32 cellular contexts compared by ENCODE assay signal in genomic region chrX:29138003-29138402, GRCh38.
"Had no signal": no experiment of that assay in that cellular context is flagged by ENCODE, and none has a peak within 500 bp of the region (broad histone marks: within the 10 kb centered on the region; RNA-seq: fewer than 3 reads in every experiment).

No MANE protein-coding gene starts in this region.

- H3K9me3 ChIP-seq: adrenal gland, colonic mucosa had no signal

- H3K27me3 ChIP-seq: cardiac muscle cell, colonic mucosa had no signal

- H3K4me1 ChIP-seq: adrenal gland, colonic mucosa had no signal

- H3K36me3 ChIP-seq: adrenal gland, cardiac muscle cell, colonic mucosa had no signal

- ATAC-seq: activated CD4-positive, alpha-beta T cell treated with anti-CD3 and anti-CD28 coated beads for 36 hours; activated naive CD4-positive, alpha-beta T cell treated with anti-CD3 and anti-CD28 coated beads, Interleukin-2, amount 50 U/mL, for 72 hours; activated T-cell treated with anti-CD3 and anti-CD28 coated beads, Interleukin-2, amount 50 U/mL, for 4 hours; activated T-cell treated with anti-CD3 and anti-CD28 coated beads, Interleukin-2, amount 50 U/mL, for 72 hours; activated T-helper 17 cell treated with anti-CD3 and anti-CD28 coated beads, Interleukin-2, amount 50 U/mL, for 72 hours had no signal

- DNase-seq: activated B cell treated with CpG ODN at 0.5 μM for 24 hours; activated CD4-positive, alpha-beta memory T cell treated with anti-CD3 and anti-CD28 coated beads, Interleukin-2, amount 10 ng/mL, durations not matched to agents 7 days and 5 days; activated CD4-positive, alpha-beta T cell treated with anti-CD3 and anti-CD28 coated beads for 1 hour; activated CD4-positive, alpha-beta T cell treated with anti-CD3 and anti-CD28 coated beads for 36 hours; activated CD4-positive, alpha-beta T cell treated with anti-CD3 and anti-CD28 coated beads for 48 hours; activated CD4-positive, alpha-beta T cell treated with anti-CD3 and anti-CD28 coated beads, Interleukin-2, amount 10 ng/mL, durations not matched to agents 7 days and 5 days; activated CD4-positive, alpha-beta T cell treated with anti-CD3 and anti-CD28 coated beads, Interleukin-2, amount 50 U/mL, for 48 hours; activated CD8-positive, alpha-beta memory T cell treated with anti-CD3 and anti-CD28 coated beads, Interleukin-2, amount 50 U/mL, for 4 hours; activated effector memory CD4-positive, alpha-beta T cell treated with anti-CD3 and anti-CD28 coated beads, Interleukin-2, amount 50 U/mL, for 16 hours; activated gamma-delta T cell treated with Interleukin-2 at 50 U/mL for 16 hours; activated naive CD4-positive, alpha-beta T cell; activated naive CD4-positive, alpha-beta T cell treated with anti-CD3 and anti-CD28 coated beads for 36 hours; activated naive CD4-positive, alpha-beta T cell treated with anti-CD3 and anti-CD28 coated beads, Interleukin-2, amount 50 U/mL, for 16 hours; activated naive CD8-positive, alpha-beta T cell treated with anti-CD3 and anti-CD28 coated beads for 36 hours; activated T-cell treated with anti-CD3 and anti-CD28 coated beads for 4 hours; activated T-cell treated with anti-CD3 and anti-CD28 coated beads, Interleukin-2, amount 50 U/mL, for 1 hour; activated T-cell treated with anti-CD3 and anti-CD28 coated beads, Interleukin-2, amount 50 U/mL, for 4 hours; activated T-cell treated with anti-CD3 and anti-CD28 coated beads, Interleukin-2, amount 50 U/mL, for 72 hours; adrenal gland; amniotic stem cell; aorta; caudate nucleus; cerebellar nuclear complex; colonic mucosa; T-helper 2 cell; T-helper 9 cell had no signal

- H3K27ac ChIP-seq: adrenal gland, cardiac muscle cell, colonic mucosa, VCaP had no signal

- FAIRE-seq: bronchial epithelial cell, TTC549 had no signal

- H3K4me3 ChIP-seq: adrenal gland, cardiac muscle cell, colonic mucosa had no signal
